In the genomic region with DNA sequence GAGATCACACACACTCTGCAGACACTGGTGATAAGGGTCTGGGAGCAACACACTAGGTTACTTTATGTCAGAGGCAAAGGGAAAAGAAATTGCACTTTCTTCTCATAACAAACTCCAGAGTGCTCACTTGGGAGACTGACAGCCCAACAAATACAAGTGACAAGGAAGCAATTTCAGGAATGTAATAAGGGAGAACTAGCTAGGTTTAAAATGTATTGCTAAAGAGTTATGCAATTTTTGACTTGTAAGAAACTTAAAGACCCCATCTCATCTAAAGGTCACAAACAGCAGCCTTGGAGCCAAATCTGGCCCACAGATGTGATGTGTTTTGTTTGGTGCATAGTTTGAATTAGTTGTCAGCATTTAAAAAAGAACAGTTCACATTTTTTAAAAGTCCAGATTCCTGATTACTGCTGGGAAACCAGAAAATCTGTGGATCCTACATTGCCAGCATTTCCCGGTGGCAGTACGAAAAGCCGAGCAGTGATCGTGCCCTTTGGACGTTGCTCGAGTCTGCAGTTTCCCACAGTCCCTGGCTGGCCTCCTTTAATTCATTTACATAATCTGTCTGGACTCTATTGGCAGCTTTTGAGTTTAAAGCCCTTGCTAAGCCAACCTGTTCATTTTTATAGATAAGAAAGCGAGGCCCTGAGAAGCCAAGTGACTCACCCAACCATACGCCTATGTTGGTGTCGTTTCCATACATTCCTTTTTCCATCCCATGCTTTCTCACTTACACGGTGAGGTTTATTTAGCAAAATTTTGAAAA, we compare ENCODE assay signal across 14 cellular contexts. TPM values are rescaled to one million over a fixed set of nuclear protein-coding genes. Genes with fewer than 3 reads are reported as not detected.
DNase-seq lines count a peak whose midpoint lies in the region; ATAC-seq lines count a peak whose summit lies in the region.
"Had no signal": no experiment of that assay in that cellular context is flagged by ENCODE, and none has a peak within 500 bp of the region (broad histone marks: within the 10 kb centered on the region; RNA-seq: fewer than 3 reads in every experiment).

No MANE protein-coding gene starts in this region.

- H3K9me3 ChIP-seq in adipocyte (ENCODE audit: control insufficient read depth, low read length) (no peaks in the 10 kb centered on the region), trophoblast cell (ENCODE audit: insufficient read depth, low read depth, low read length) (no peaks in the 10 kb centered on the region)
- H3K9me3 ChIP-seq: esophagus squamous epithelium, neutrophil had no signal

- no peak for ATAC-seq in HG03196 (IDR thresholded peaks at IDR 0.05; ENCODE audit: unreplicated experiment)
- ATAC-seq: activated T-helper 17 cell treated with anti-CD3 and anti-CD28 coated beads, Interleukin-2, amount 50 U/mL, for 72 hours had no signal

- no peaks in the 10 kb centered on the region for H3K79me2 ChIP-seq in trophoblast cell (ENCODE audit: control insufficient read depth, insufficient read depth, low read length, poor library complexity)

- H3K9ac ChIP-seq in adipocyte (ENCODE audit: low read length) (no peak overlapping the region), trophoblast cell (ENCODE audit: low read length) (no peak overlapping the region)

- H4K8ac ChIP-seq in trophoblast cell (ENCODE audit: low read depth, low read length) = no peak overlapping the region

- H3K4me2 ChIP-seq in trophoblast cell (ENCODE audit: low read length) = peak overlapping the region; percentile 40

- H3K4me1 ChIP-seq in adipocyte (ENCODE audit: control insufficient read depth, insufficient read depth, low read length) = peaks cover 12% of the 10 kb centered on the region
- H3K4me1 ChIP-seq in trophoblast cell (ENCODE audit: control insufficient read depth in 1 of 2, insufficient read depth in 2 of 2, low read length in 2 of 2) = peaks cover 3 to 5% of the 10 kb centered on the region in 2 experiments

- no CpG with 5 or more reads among the region's 10 CpGs for WGBS in trophoblast cell (ENCODE audit: extremely low coverage, insufficient coverage, insufficient read length)

- H3K27me3 ChIP-seq in adipocyte (replicated peaks; ENCODE audit: control insufficient read depth, insufficient read depth, low read length) (no peaks in the 10 kb centered on the region), trophoblast cell (ENCODE audit: insufficient read depth, low read length) (no peaks in the 10 kb centered on the region)
- H3K27me3 ChIP-seq: esophagus squamous epithelium, neutrophil had no signal

- H3K14ac ChIP-seq in trophoblast cell (ENCODE audit: low read length) = no peak overlapping the region

- H3K27ac ChIP-seq in trophoblast cell (ENCODE audit: low read depth, low read length) = peak overlapping the region; percentile 78
- H3K27ac ChIP-seq: esophagus squamous epithelium, neutrophil, SK-N-MC had no signal

- H3K36me3 ChIP-seq in adipocyte (ENCODE audit: control insufficient read depth, insufficient read depth, low read length, severe bottlenecking) (no peaks in the 10 kb centered on the region), trophoblast cell (ENCODE audit: control insufficient read depth in 1 of 2, insufficient read depth in 2 of 2, low read length in 2 of 2) (no peaks in the 10 kb centered on the region)
- H3K36me3 ChIP-seq: esophagus squamous epithelium, neutrophil had no signal

- no peak overlapping the region for H4K91ac ChIP-seq in trophoblast cell (ENCODE audit: low read depth, low read length)

- H2BK120ac ChIP-seq in trophoblast cell (ENCODE audit: insufficient read depth, low read length, poor library complexity) = no peak overlapping the region

- no peak overlapping the region for H2AK5ac ChIP-seq in trophoblast cell (ENCODE audit: low read length)

- H3K18ac ChIP-seq in trophoblast cell (ENCODE audit: low read length) = no peak overlapping the region

- H3K23ac ChIP-seq in trophoblast cell (ENCODE audit: low read length) = no peak overlapping the region

- peak; percentile 49 for DNase-seq in GM03348 (ENCODE audit: low spot score)
- DNase-seq in adipocyte (ENCODE audit: low read depth) = peak; percentile 68
- peak; percentile 13 for DNase-seq in hepatic stellate cell (ENCODE audit: low spot score)
- DNase-seq in trophoblast cell = peak; percentile 15 to 41
- DNase-seq in activated T-cell treated with anti-CD3 and anti-CD28 coated beads, Interleukin-2, amount 50 U/mL, for 1 hour = no peak
- no peak for DNase-seq in stimulated activated CD4-positive, alpha-beta T cell treated with anti-CD3 and anti-CD28 coated beads, Interleukin-4, amount 100 ng/mL, for 1 hour
- no peak for DNase-seq in stimulated activated CD8-positive, alpha-beta memory T cell treated with anti-CD3 and anti-CD28 coated beads, Interleukin-4, amount 100 ng/mL, for 48 hours
- DNase-seq: caudate nucleus, esophagus squamous epithelium, NCI-H187 had no signal

- H3K4ac ChIP-seq in trophoblast cell (ENCODE audit: low read depth, low read length) = no peak overlapping the region

- H3K4me3 ChIP-seq in adipocyte (ENCODE audit: low read length) (peak overlapping the region; percentile 5), trophoblast cell (ENCODE audit: low read depth, low read length) (no peak overlapping the region)
- H3K4me3 ChIP-seq: esophagus squamous epithelium, SK-N-MC had no signal

- no peak overlapping the region for H4K12ac ChIP-seq in trophoblast cell (ENCODE audit: low read depth, low read length)

- H2BK5ac ChIP-seq in trophoblast cell (ENCODE audit: low read depth, low read length, poor library complexity) = no peak overlapping the region

- no peaks in the 10 kb centered on the region for H3K79me1 ChIP-seq in trophoblast cell (ENCODE audit: low read length)

- H2AFZ ChIP-seq in trophoblast cell (ENCODE audit: insufficient read depth, low read length, poor library complexity) = no peak overlapping the region

- no peak overlapping the region for H2BK12ac ChIP-seq in trophoblast cell (ENCODE audit: low read length)

RNA-seq across cellular contexts. Expression of a gene that starts 42.0 kb away (rescaled TPM):
- polyA plus RNA-seq in trophoblast cell (2013) = 8.4 and 9.1 TPM in 2 replicates

Comparison
In these comparisons a context has a peak if more than half of its experiments do, and no peak if none do; other contexts are left out.
1. DNase-seq: peak in GM03348 (single experiment), adipocyte (single experiment), hepatic stellate cell (single experiment) and trophoblast cell (2 of 2); none in activated T-cell treated with anti-CD3 and anti-CD28 coated beads, Interleukin-2, amount 50 U/mL, for 1 hour (single experiment), stimulated activated CD4-positive, alpha-beta T cell treated with anti-CD3 and anti-CD28 coated beads, Interleukin-4, amount 100 ng/mL, for 1 hour (single experiment) and stimulated activated CD8-positive, alpha-beta memory T cell treated with anti-CD3 and anti-CD28 coated beads, Interleukin-4, amount 100 ng/mL, for 48 hours (single experiment).